In the genomic region with DNA sequence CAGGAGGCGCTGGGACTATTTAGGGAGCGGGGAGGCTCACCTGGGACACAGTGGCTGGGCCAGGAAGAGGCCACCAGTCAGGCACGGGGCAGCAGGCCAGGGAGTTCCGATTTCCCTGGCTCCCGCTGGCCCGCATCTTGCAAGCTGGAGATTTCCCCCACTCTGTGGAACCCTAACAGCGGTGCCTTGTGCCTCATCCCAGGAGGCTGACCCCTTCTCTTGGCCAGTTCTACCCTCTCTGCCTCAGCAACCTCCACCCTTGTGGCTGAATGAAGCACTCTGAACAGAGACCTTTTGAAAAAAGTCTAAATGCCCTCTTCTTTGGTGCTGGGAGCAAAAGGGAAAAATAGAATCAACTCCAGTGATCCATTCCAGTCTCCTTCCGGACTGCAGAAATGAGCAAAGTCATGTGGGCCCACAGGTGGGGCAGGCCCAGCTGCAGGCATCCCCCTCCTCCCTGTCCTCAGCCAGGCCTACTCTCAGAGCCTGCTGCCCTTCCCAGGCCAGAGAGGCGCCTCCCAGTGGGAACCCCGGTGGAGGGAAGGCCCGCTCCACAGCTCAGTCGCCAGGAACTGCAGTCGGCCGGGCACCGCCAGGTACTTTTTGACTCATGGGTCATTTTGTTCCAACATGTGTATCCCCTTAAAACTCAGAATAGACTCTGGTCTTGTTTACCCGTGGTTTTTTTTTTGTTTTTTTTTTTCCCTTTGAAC, we compare ENCODE assay signal across 28 cellular contexts.
"Had no signal": no experiment of that assay in that cellular context is flagged by ENCODE, and none has a peak within 500 bp of the region (broad histone marks: within the 10 kb centered on the region; RNA-seq: fewer than 3 reads in every experiment).

No MANE protein-coding gene starts in this region.

- H3K27me3 ChIP-seq: hepatocyte, left lung, sigmoid colon, thyroid gland had no signal

- DNase-seq: activated CD4-positive, alpha-beta T cell treated with anti-CD3 and anti-CD28 coated beads for 36 hours; activated CD4-positive, alpha-beta T cell treated with anti-CD3 and anti-CD28 coated beads, Interleukin-2, amount 50 U/mL, for 48 hours; activated CD8-positive, alpha-beta memory T cell treated with anti-CD3 and anti-CD28 coated beads, Interleukin-2, amount 50 U/mL, for 48 hours; activated naive CD4-positive, alpha-beta T cell treated with Interleukin-2 at 50 U/mL for 16 hours; activated naive CD8-positive, alpha-beta T cell treated with anti-CD3 and anti-CD28 coated beads for 36 hours; activated T-cell treated with anti-CD3 and anti-CD28 coated beads, Interleukin-2, amount 50 U/mL, for 48 hours; central memory CD4-positive, alpha-beta T cell; dermis blood vessel endothelial cell; effector CD8-positive, alpha-beta T cell; foreskin melanocyte; immature natural killer cell; kidney glomerular epithelial cell; mucosa of descending colon; nephron progenitor cell; nucleus accumbens; sigmoid colon; stimulated activated CD4-positive, alpha-beta T cell treated with anti-CD3 and anti-CD28 coated beads, Interleukin-4, amount 100 ng/mL, for 1 hour; stimulated activated naive CD4-positive, alpha-beta T cell treated with Interleukin-2 at 50 U/mL for 16 hours; T-helper 1 cell; T-helper 9 cell; thyroid gland had no signal

- H3K4me1 ChIP-seq: left lung, parathyroid adenoma, sigmoid colon, thyroid gland had no signal

- ATAC-seq: activated CD4-positive, alpha-beta T cell treated with anti-CD3 and anti-CD28 coated beads for 36 hours; esophagus mucosa; left lung; mucosa of descending colon had no signal

- H3K9ac ChIP-seq: parathyroid adenoma had no signal

- H3K27ac ChIP-seq: hepatocyte, left lung, parathyroid adenoma, sigmoid colon, thyroid gland had no signal

- H2AFZ ChIP-seq: hepatocyte, parathyroid adenoma had no signal

- H3K9me3 ChIP-seq: thyroid gland had no signal

- H3K36me3 ChIP-seq: left lung, sigmoid colon, thyroid gland had no signal

- FAIRE-seq: astrocyte, endothelial cell of umbilical vein had no signal

- H3K4me2 ChIP-seq: hepatocyte, smooth muscle cell had no signal

- H3K79me2 ChIP-seq: hepatocyte, parathyroid adenoma had no signal

- H3K4me3 ChIP-seq: hepatocyte, left lung, mucosa of descending colon, sigmoid colon, smooth muscle cell, thyroid gland had no signal
